1 cellular context compared by ENCODE assay signal in genomic region chr11:67505605-67506396, GRCh38.
TF ChIP-seq lines count a peak whose summit lies in the region.

No MANE protein-coding gene starts in this region.

TF ChIP-seq in HepG2, 621 proteins besides CTCF, POLR2A, EP300 and RAD21 (continued from another document and continues in another):
- TF ChIP-seq SP1 (IDR thresholded peaks at IDR 0.05) = no peak
- TF ChIP-seq SP1 (CRISPR knock-in tag; IDR thresholded peaks at IDR 0.05) = peak; percentile 58; the same call in 1 of the 2 replicates
- no peak for TF ChIP-seq LCORL (IDR thresholded peaks at IDR 0.05)
- TF ChIP-seq LCORL (CRISPR knock-in tag; IDR thresholded peaks at IDR 0.05) = peak; percentile 79
- TF ChIP-seq HOXA7 (CRISPR knock-in tag; IDR thresholded peaks at IDR 0.05) = no peak
- TF ChIP-seq ZNF556 (CRISPR knock-in tag; IDR thresholded peaks at IDR 0.05; ENCODE audit: borderline replicate concordance) = 0 out of 2 replicates have a peak, but pooled peaks have one; percentile 71
- no peak for TF ChIP-seq ARHGAP35 (CRISPR knock-in tag; IDR thresholded peaks at IDR 0.05; ENCODE audit: borderline replicate concordance)
- no peak for TF ChIP-seq ZNF317 (CRISPR knock-in tag; IDR thresholded peaks at IDR 0.05)
- TF ChIP-seq, protein P1, sequence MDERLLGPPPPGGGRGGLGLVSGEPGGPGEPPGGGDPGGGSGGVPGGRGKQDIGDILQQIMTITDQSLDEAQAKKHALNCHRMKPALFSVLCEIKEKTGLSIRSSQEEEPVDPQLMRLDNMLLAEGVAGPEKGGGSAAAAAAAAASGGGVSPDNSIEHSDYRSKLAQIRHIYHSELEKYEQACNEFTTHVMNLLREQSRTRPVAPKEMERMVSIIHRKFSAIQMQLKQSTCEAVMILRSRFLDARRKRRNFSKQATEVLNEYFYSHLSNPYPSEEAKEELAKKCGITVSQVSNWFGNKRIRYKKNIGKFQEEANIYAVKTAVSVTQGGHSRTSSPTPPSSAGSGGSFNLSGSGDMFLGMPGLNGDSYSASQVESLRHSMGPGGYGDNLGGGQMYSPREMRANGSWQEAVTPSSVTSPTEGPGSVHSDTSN (CRISPR knock-in tag; IDR thresholded peaks at IDR 0.05) = no peak
- peak; percentile 58; the same call in 1 of the 2 replicates for TF ChIP-seq GLI4 (CRISPR knock-in tag; IDR thresholded peaks at IDR 0.05; ENCODE audit: borderline replicate concordance)
- TF ChIP-seq CBX2 (IDR thresholded peaks at IDR 0.05; ENCODE audit: low read depth, low read length) = no peak
- TF ChIP-seq CBX2 (CRISPR knock-in tag; IDR thresholded peaks at IDR 0.05; ENCODE audit: low read depth) = no peak
- TF ChIP-seq ZNF710 (CRISPR knock-in tag; IDR thresholded peaks at IDR 0.05; ENCODE audit: borderline replicate concordance) = 0 out of 2 replicates have a peak, but pooled peaks have one; percentile 55
- TF ChIP-seq, protein P2, sequence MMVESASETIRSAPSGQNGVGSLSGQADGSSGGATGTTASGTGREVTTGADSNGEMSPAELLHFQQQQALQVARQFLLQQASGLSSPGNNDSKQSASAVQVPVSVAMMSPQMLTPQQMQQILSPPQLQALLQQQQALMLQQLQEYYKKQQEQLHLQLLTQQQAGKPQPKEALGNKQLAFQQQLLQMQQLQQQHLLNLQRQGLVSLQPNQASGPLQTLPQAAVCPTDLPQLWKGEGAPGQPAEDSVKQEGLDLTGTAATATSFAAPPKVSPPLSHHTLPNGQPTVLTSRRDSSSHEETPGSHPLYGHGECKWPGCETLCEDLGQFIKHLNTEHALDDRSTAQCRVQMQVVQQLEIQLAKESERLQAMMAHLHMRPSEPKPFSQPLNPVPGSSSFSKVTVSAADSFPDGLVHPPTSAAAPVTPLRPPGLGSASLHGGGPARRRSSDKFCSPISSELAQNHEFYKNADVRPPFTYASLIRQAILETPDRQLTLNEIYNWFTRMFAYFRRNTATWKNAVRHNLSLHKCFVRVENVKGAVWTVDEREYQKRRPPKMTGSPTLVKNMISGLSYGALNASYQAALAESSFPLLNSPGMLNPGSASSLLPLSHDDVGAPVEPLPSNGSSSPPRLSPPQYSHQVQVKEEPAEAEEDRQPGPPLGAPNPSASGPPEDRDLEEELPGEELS (CRISPR knock-in tag; IDR thresholded peaks at IDR 0.05) = 0 out of 2 replicates have a peak, but pooled peaks have one; percentile 25
- TF ChIP-seq ZNF296 (CRISPR knock-in tag; conservative IDR thresholded peaks at IDR 0.05) = no peak
- peak; percentile 77; the same call in 1 of the 2 replicates for TF ChIP-seq SPEN (CRISPR knock-in tag; IDR thresholded peaks at IDR 0.05; ENCODE audit: low read depth)
- 0 out of 2 replicates have a peak, but pooled peaks have one; percentile 31 for TF ChIP-seq ZSCAN29 (CRISPR knock-in tag; conservative IDR thresholded peaks at IDR 0.05)
- TF ChIP-seq HOXA3 (CRISPR knock-in tag; IDR thresholded peaks at IDR 0.05) = peak; percentile 71; the same call in 1 of the 2 replicates
- TF ChIP-seq ZNF619 (CRISPR knock-in tag; IDR thresholded peaks at IDR 0.05) = no peak
- TF ChIP-seq ZBTB8A (CRISPR knock-in tag; IDR thresholded peaks at IDR 0.05; ENCODE audit: borderline replicate concordance, low read depth) = no peak
- 0 out of 2 replicates have a peak, but pooled peaks have one; percentile 46 for TF ChIP-seq ZNF337 (CRISPR knock-in tag; IDR thresholded peaks at IDR 0.05; ENCODE audit: borderline replicate concordance, low read depth)
- TF ChIP-seq ZBTB7A (CRISPR knock-in tag; IDR thresholded peaks at IDR 0.05) = 0 out of 2 replicates have a peak, but pooled peaks have one; percentile 27
- no peak for TF ChIP-seq PHF5A (CRISPR knock-in tag; IDR thresholded peaks at IDR 0.05; ENCODE audit: low read depth, unreplicated experiment)
- TF ChIP-seq SRY (CRISPR knock-in tag; IDR thresholded peaks at IDR 0.05) = 0 out of 2 replicates have a peak, but pooled peaks have one; percentile 46
- peak; percentile 75 for TF ChIP-seq ZFY (CRISPR knock-in tag; IDR thresholded peaks at IDR 0.05)
- no peak for TF ChIP-seq FIP1L1 (IDR thresholded peaks at IDR 0.05; ENCODE audit: borderline replicate concordance, insufficient read depth, low read depth, low read length)
- no peak; the same call in 1 of the 2 replicates for TF ChIP-seq ZNF335 (CRISPR knock-in tag; IDR thresholded peaks at IDR 0.05)
- peak; percentile 55; the same call in 1 of the 2 replicates for TF ChIP-seq ZNF552 (CRISPR knock-in tag; IDR thresholded peaks at IDR 0.05; ENCODE audit: borderline replicate concordance)
- no peak for TF ChIP-seq RFXANK (CRISPR knock-in tag; IDR thresholded peaks at IDR 0.05)
- TF ChIP-seq ZNF383 (CRISPR knock-in tag; IDR thresholded peaks at IDR 0.05; ENCODE audit: borderline replicate concordance) = 0 out of 2 replicates have a peak, but pooled peaks have one; percentile 62
- TF ChIP-seq SNAPC4 (CRISPR knock-in tag; IDR thresholded peaks at IDR 0.05) = 0 out of 2 replicates have a peak, but pooled peaks have one; percentile 36
- no peak for TF ChIP-seq MATR3 (CRISPR knock-in tag; IDR thresholded peaks at IDR 0.05)
- 0 out of 2 replicates have a peak, but pooled peaks have one; percentile 41 for TF ChIP-seq PAX8 (CRISPR knock-in tag; IDR thresholded peaks at IDR 0.05; ENCODE audit: borderline replicate concordance)
- no peak for TF ChIP-seq ZNF724P (CRISPR knock-in tag; IDR thresholded peaks at IDR 0.05; ENCODE audit: borderline replicate concordance)
- 0 out of 2 replicates have a peak, but pooled peaks have one; percentile 60 for TF ChIP-seq ZNF607 (CRISPR knock-in tag; IDR thresholded peaks at IDR 0.05; ENCODE audit: borderline replicate concordance)
- peak; percentile 91 for TF ChIP-seq SMAD1 (CRISPR knock-in tag; IDR thresholded peaks at IDR 0.05; ENCODE audit: borderline replicate concordance, low read depth)
- TF ChIP-seq, protein P3, sequence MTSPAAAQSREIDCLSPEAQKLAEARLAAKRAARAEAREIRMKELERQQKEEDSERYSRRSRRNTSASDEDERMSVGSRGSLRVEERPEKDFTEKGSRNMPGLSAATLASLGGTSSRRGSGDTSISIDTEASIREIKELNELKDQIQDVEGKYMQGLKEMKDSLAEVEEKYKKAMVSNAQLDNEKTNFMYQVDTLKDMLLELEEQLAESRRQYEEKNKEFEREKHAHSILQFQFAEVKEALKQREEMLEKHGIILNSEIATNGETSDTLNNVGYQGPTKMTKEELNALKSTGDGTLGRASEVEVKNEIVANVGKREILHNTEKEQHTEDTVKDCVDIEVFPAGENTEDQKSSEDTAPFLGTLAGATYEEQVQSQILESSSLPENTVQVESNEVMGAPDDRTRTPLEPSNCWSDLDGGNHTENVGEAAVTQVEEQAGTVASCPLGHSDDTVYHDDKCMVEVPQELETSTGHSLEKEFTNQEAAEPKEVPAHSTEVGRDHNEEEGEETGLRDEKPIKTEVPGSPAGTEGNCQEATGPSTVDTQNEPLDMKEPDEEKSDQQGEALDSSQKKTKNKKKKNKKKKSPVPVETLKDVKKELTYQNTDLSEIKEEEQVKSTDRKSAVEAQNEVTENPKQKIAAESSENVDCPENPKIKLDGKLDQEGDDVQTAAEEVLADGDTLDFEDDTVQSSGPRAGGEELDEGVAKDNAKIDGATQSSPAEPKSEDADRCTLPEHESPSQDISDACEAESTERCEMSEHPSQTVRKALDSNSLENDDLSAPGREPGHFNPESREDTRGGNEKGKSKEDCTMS (CRISPR knock-in tag; conservative IDR thresholded peaks at IDR 0.05) = no peak
- TF ChIP-seq REPIN1 (CRISPR knock-in tag; IDR thresholded peaks at IDR 0.05; ENCODE audit: borderline replicate concordance, low read depth) = 0 out of 2 replicates have a peak, but pooled peaks have one; percentile 26
- TF ChIP-seq TARDBP (CRISPR knock-in tag; IDR thresholded peaks at IDR 0.05) = peak; percentile 82
- no peak for TF ChIP-seq HNRNPH1 (optimal IDR thresholded peaks at IDR 0.05; ENCODE audit: low read depth, low read length)
- TF ChIP-seq, protein P4, sequence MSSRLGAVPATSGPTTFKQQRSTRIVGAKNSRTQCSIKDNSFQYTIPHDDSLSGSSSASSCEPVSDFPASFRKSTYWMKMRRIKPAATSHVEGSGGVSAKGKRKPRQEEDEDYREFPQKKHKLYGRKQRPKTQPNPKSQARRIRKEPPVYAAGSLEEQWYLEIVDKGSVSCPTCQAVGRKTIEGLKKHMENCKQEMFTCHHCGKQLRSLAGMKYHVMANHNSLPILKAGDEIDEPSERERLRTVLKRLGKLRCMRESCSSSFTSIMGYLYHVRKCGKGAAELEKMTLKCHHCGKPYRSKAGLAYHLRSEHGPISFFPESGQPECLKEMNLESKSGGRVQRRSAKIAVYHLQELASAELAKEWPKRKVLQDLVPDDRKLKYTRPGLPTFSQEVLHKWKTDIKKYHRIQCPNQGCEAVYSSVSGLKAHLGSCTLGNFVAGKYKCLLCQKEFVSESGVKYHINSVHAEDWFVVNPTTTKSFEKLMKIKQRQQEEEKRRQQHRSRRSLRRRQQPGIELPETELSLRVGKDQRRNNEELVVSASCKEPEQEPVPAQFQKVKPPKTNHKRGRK (CRISPR knock-in tag; IDR thresholded peaks at IDR 0.05) = peak; percentile 70; the same call in 1 of the 2 replicates
- peak; percentile 51 for TF ChIP-seq PTBP1 (IDR thresholded peaks at IDR 0.05; ENCODE audit: low read depth, low read length, poor library complexity, severe bottlenecking)
- TF ChIP-seq ZNF850 (CRISPR knock-in tag; conservative IDR thresholded peaks at IDR 0.05) = 0 out of 2 replicates have a peak, but pooled peaks have one; percentile 21
- no peak for TF ChIP-seq ZC3H4 (CRISPR knock-in tag; IDR thresholded peaks at IDR 0.05; ENCODE audit: borderline replicate concordance)
- 0 out of 2 replicates have a peak, but pooled peaks have one; percentile 47 for TF ChIP-seq KLF9 (CRISPR knock-in tag; IDR thresholded peaks at IDR 0.05; ENCODE audit: low read depth)
- TF ChIP-seq ZBTB4 (CRISPR knock-in tag; IDR thresholded peaks at IDR 0.05; ENCODE audit: borderline replicate concordance) = peak; percentile 75; the same call in 1 of the 2 replicates
- peak; percentile 70; the same call in 1 of the 2 replicates for TF ChIP-seq BORCS8-MEF2B (CRISPR knock-in tag; IDR thresholded peaks at IDR 0.05)
- no peak for TF ChIP-seq ZNF703 (CRISPR knock-in tag; IDR thresholded peaks at IDR 0.05; ENCODE audit: borderline replicate concordance)
- 0 out of 2 replicates have a peak, but pooled peaks have one; percentile 58 for TF ChIP-seq ZNF572 (CRISPR knock-in tag; IDR thresholded peaks at IDR 0.05)
